Comparison of ENCODE assay signal across 1 cellular context in the genomic region with DNA sequence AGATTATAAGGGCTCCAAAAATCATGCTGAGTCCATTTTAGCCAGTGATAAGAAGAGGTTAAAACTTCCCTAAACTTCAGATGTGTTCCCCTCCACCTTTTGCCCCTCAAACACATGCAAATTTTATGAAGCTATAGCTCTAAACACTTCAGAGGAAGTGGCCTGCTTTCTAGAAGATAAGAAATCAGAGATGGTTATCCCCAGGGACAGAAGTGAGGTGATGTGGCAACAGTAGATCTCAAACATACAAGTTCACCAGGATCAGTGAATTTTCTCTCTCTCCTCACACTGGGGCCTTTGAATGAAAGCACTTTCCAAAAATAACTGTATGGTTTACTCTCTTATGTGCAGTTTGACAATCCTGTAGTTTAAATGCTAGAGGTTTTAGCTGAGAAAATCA.
TF ChIP-seq lines count a peak whose summit lies in the region.

No MANE protein-coding gene starts in this region.

TF ChIP-seq in GM23338, 12 proteins besides CTCF, POLR2A, EP300 and RAD21 (continued from another document):
- TF ChIP-seq, protein P1, sequence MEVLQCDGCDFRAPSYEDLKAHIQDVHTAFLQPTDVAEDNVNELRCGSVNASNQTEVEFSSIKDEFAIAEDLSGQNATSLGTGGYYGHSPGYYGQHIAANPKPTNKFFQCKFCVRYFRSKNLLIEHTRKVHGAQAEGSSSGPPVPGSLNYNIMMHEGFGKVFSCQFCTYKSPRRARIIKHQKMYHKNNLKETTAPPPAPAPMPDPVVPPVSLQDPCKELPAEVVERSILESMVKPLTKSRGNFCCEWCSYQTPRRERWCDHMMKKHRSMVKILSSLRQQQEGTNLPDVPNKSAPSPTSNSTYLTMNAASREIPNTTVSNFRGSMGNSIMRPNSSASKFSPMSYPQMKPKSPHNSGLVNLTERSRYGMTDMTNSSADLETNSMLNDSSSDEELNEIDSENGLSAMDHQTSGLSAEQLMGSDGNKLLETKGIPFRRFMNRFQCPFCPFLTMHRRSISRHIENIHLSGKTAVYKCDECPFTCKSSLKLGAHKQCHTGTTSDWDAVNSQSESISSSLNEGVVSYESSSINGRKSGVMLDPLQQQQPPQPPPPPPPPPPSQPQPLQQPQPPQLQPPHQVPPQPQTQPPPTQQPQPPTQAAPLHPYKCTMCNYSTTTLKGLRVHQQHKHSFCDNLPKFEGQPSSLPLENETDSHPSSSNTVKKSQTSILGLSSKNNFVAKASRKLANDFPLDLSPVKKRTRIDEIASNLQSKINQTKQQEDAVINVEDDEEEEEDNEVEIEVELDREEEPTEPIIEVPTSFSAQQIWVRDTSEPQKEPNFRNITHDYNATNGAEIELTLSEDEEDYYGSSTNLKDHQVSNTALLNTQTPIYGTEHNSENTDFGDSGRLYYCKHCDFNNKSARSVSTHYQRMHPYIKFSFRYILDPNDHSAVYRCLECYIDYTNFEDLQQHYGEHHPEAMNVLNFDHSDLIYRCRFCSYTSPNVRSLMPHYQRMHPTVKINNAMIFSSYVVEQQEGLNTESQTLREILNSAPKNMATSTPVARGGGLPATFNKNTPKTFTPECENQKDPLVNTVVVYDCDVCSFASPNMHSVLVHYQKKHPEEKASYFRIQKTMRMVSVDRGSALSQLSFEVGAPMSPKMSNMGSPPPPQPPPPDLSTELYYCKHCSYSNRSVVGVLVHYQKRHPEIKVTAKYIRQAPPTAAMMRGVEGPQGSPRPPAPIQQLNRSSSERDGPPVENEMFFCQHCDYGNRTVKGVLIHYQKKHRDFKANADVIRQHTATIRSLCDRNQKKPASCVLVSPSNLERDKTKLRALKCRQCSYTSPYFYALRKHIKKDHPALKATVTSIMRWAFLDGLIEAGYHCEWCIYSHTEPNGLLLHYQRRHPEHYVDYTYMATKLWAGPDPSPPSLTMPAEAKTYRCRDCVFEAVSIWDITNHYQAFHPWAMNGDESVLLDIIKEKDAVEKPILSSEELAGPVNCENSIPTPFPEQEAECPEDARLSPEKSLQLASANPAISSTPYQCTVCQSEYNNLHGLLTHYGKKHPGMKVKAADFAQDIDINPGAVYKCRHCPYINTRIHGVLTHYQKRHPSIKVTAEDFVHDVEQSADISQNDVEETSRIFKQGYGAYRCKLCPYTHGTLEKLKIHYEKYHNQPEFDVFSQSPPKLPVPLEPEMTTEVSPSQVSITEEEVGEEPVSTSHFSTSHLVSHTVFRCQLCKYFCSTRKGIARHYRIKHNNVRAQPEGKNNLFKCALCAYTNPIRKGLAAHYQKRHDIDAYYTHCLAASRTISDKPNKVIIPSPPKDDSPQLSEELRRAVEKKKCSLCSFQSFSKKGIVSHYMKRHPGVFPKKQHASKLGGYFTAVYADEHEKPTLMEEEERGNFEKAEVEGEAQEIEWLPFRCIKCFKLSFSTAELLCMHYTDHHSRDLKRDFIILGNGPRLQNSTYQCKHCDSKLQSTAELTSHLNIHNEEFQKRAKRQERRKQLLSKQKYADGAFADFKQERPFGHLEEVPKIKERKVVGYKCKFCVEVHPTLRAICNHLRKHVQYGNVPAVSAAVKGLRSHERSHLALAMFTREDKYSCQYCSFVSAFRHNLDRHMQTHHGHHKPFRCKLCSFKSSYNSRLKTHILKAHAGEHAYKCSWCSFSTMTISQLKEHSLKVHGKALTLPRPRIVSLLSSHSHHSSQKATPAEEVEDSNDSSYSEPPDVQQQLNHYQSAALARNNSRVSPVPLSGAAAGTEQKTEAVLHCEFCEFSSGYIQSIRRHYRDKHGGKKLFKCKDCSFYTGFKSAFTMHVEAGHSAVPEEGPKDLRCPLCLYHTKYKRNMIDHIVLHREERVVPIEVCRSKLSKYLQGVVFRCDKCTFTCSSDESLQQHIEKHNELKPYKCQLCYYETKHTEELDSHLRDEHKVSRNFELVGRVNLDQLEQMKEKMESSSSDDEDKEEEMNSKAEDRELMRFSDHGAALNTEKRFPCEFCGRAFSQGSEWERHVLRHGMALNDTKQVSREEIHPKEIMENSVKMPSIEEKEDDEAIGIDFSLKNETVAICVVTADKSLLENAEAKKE (CRISPR knock-in tag; IDR thresholded peaks at IDR 0.05), result no peak
- no peak for TF ChIP-seq ZNF331 (CRISPR knock-in tag; IDR thresholded peaks at IDR 0.05; ENCODE audit: low read depth)
- TF ChIP-seq POLR2AphosphoS5 (IDR thresholded peaks at IDR 0.05; ENCODE audit: low read depth), result no peak
- TF ChIP-seq, protein P2, sequence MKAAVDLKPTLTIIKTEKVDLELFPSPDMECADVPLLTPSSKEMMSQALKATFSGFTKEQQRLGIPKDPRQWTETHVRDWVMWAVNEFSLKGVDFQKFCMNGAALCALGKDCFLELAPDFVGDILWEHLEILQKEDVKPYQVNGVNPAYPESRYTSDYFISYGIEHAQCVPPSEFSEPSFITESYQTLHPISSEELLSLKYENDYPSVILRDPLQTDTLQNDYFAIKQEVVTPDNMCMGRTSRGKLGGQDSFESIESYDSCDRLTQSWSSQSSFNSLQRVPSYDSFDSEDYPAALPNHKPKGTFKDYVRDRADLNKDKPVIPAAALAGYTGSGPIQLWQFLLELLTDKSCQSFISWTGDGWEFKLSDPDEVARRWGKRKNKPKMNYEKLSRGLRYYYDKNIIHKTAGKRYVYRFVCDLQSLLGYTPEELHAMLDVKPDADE (IDR thresholded peaks at IDR 0.05), result no peak
- TF ChIP-seq CREB1 (CRISPR knock-in tag; IDR thresholded peaks at IDR 0.05; ENCODE audit: low read depth), result no peak
- no peak for TF ChIP-seq EZH2phosphoT487 (IDR thresholded peaks at IDR 0.05; ENCODE audit: unreplicated experiment)
TF ChIP-seq in GM23338: peak in this region for 0.
